8 cellular contexts compared by ENCODE assay signal in genomic region chr1:76680676-76681075, GRCh38.
"Had no signal": no experiment of that assay in that cellular context is flagged by ENCODE, and none has a peak within 500 bp of the region (broad histone marks: within the 10 kb centered on the region; RNA-seq: fewer than 3 reads in every experiment).

No MANE protein-coding gene starts in this region.

- H3K4me1 ChIP-seq: HAP-1 had no signal

- H3K27ac ChIP-seq: GM23248, HL-60 had no signal

- H3K27ac Mint-ChIP-seq: HFFc6, IgD-negative memory B cell had no signal

- H3K4me3 ChIP-seq: GM23248, HAP-1 had no signal

- H3K36me3 Mint-ChIP-seq: IgD-negative memory B cell had no signal

- H2AFZ ChIP-seq: GM23248 had no signal

- H3K4me1 Mint-ChIP-seq: IgD-negative memory B cell had no signal

- H3K9me3 ChIP-seq: HAP-1 had no signal

- H3K4me3 Mint-ChIP-seq: HFFc6, IgD-negative memory B cell had no signal

- H3K9me3 Mint-ChIP-seq: HFFc6, IgD-negative memory B cell had no signal

- H3K36me3 ChIP-seq: HAP-1 had no signal

- DNase-seq: GM23248, GOT3, H7, HFFc6, KBM-7 had no signal

- H3K9ac ChIP-seq: GM23248 had no signal

- H3K27me3 Mint-ChIP-seq: IgD-negative memory B cell had no signal
